In the genomic region with DNA sequence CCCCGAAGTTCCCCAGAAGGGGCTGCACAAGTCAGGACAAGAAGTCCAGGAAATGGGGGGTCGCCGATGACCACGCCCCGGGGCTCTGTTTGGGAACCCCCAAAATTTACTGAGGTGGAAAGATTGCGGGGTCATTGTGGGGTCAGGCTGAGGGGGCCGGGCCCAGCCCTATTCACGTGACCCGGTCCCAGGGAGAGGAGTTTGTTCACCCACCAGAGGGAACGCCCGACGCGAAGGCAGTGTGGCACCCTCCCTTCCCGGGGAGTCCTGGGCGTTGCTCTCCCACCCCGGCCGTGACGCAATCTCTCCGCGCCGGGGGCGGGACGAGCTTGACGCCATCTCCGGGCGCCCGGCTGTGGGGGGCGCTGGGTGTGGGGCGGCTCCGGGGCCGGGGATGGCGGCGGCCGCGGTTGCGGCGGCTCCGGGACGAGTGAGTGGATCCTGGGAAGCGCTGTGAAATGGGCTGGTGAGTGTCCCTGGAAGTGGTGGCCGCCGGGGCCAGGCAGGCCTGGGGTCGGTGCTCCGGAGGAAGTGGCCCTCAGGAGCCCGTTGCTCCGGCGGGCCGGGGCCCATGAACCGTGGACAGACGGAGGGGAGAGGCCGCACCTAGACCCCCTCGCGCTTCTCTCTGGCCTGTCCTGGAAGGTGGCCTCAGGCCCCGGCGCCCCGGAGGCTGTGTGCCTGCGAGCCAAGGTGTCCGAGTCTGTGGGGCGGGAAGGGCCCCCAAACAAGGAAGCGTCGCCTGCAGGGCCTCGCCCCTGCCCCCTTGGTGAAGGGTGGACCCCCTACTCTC, we compare ENCODE assay signal across 8 cellular contexts. TPM values are rescaled to one million over a fixed set of nuclear protein-coding genes. Genes with fewer than 3 reads are reported as not detected.
DNase-seq lines count a peak whose midpoint lies in the region; TF ChIP-seq lines count a peak whose summit lies in the region.

A gene with protein sequence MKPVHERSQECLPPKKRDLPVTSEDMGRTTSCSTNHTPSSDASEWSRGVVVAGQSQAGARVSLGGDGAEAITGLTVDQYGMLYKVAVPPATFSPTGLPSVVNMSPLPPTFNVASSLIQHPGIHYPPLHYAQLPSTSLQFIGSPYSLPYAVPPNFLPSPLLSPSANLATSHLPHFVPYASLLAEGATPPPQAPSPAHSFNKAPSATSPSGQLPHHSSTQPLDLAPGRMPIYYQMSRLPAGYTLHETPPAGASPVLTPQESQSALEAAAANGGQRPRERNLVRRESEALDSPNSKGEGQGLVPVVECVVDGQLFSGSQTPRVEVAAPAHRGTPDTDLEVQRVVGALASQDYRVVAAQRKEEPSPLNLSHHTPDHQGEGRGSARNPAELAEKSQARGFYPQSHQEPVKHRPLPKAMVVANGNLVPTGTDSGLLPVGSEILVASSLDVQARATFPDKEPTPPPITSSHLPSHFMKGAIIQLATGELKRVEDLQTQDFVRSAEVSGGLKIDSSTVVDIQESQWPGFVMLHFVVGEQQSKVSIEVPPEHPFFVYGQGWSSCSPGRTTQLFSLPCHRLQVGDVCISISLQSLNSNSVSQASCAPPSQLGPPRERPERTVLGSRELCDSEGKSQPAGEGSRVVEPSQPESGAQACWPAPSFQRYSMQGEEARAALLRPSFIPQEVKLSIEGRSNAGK (plus strand): TSS at position 338 of the 793 bp plus-strand sequence. CDS start 3,765 bp downstream, outside the sequence.

- in situ Hi-C loops in endometrial microvascular endothelial cells (cut with HindIII; ENCODE audit: inconsistent ontology term, low pct_unique_long_range_greater_than_20kb, low sequenced_read_pairs) = no loop called here

- H3K4me1 ChIP-seq in mesodermal cell (ENCODE audit: control insufficient read depth, insufficient read depth, low read length, poor library complexity, severe bottlenecking) = peaks cover 10% of the 10 kb centered on the region

- peak within 1 kb of the TSS; percentile 99 for H3K4me3 ChIP-seq in mesodermal cell (ENCODE audit: extremely low read depth, insufficient read depth, low read length, poor library complexity, severe bottlenecking)

- no peak for TF ChIP-seq CTCF in GM20000 (IDR thresholded peaks at IDR 0.05; ENCODE audit: extremely low read depth, missing control alignments)

- H3K27ac ChIP-seq in mesodermal cell (ENCODE audit: low read depth, low read length, severe bottlenecking) = peak within 1 kb of the TSS; percentile 69

- 0 to 1% methylated on average over 33 to 47 of the region's 62 CpGs for WGBS in mesodermal cell (ENCODE audit: insufficient coverage in 2 of 2), 2 experiments

- peaks cover 33% of the 10 kb centered on the region for H3K36me3 ChIP-seq in mesodermal cell (ENCODE audit: control insufficient read depth, insufficient read depth, low read length)

- no peaks in the 10 kb centered on the region for H3K9me3 ChIP-seq in mesodermal cell (ENCODE audit: control insufficient read depth, low read length)

- DNase-seq in COLO829 (ENCODE audit: low spot score) = peak; percentile 88
- peak; percentile 98 for DNase-seq in GM20000 (ENCODE audit: low spot score)
- peak; percentile 64 for DNase-seq in HS-5 (ENCODE audit: low read depth)
- DNase-seq in NOMO-1 treated with dmso at 0.1 percent for 144 hours (lab: John Stamatoyannopoulos, UW; ENCODE audit: unreplicated experiment) = peak; percentile 78
- peak; percentile 79 for DNase-seq in activated CD8-positive, alpha-beta memory T cell treated with anti-CD3 and anti-CD28 coated beads, Interleukin-2, amount 50 U/mL, for 1 hour (ENCODE audit: extremely low read depth)
- peak; percentile 97 for DNase-seq in stimulated activated CD8-positive, alpha-beta memory T cell treated with anti-CD3 and anti-CD28 coated beads, Interleukin-15, amount 100 ng/mL, for 24 hours (ENCODE audit: low read depth)

RNA-seq across cellular contexts. Expression of the gene that starts here (rescaled TPM):
- total RNA-seq in endometrial microvascular endothelial cells (ENCODE audit: inconsistent ontology term) = 14.0 TPM
- polyA plus RNA-seq in mesodermal cell (2013, experiment 1 of 2) = 17.8 TPM
- 15.6 TPM for polyA plus RNA-seq in mesodermal cell (2013, experiment 2 of 2)

Comparison
In these comparisons a context has a peak if more than half of its experiments do, and no peak if none do; other contexts are left out.
1. Peak in every context shown above with its lines: DNase-seq, H3K4me3 ChIP-seq and H3K27ac ChIP-seq.